ENCODE assay signal across 23 cellular contexts in the genomic region with DNA sequence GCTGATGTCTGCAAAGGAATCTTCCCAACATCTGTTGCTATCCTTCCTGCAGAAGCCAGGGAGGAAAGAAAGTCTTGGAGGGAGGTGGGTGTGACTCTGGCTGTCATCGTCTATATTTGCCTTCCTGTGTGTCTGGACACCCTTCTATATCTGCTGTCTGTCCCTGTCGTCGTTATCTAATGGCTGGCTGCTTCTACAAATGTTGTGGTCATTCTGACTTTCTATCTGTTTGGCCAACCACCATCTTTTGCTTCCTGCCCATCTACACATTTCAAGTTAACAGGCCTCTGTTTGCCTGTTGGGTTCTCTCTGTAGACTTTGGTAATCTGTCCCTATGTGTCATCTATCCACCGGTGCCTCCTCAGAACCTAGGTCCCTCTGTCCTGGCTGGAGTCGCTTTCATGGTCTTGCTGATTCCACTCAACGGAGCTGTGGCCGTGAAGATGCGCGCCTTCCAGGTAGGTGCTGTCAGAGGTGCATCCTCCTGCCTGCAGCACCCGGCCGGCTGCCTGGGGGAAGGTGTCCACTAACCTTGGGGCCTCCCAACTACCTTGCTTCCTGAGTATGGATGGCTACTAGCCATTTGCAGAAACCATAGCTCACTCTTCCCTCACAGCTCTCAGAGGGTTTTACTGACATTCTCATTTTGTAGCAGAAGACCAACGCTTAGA. TPM values are rescaled to one million over a fixed set of nuclear protein-coding genes. Genes with fewer than 3 reads are reported as not detected.
A peak's percentile ranks its signal among the peaks of the same experiment; 100 is the strongest.
DNase-seq lines count a peak whose midpoint lies in the region; ATAC-seq, FAIRE-seq and TF ChIP-seq lines count a peak whose summit lies in the region.
"Had no signal": no experiment of that assay in that cellular context is flagged by ENCODE, and none has a peak within 500 bp of the region (broad histone marks: within the 10 kb centered on the region; RNA-seq: fewer than 3 reads in every experiment).

No MANE protein-coding gene starts in this region.

- peak overlapping the region; percentile 64 for H3K4me2 ChIP-seq in K562 (ENCODE audit: insufficient read depth, low read length)

- 0 out of 4 replicates have a peak overlapping the region, but pooled peaks of 1 of the 2 experiments have one; percentile 17 for H3K9ac ChIP-seq in K562 (ENCODE audit: insufficient read depth in 1 of 2, low read depth in 2 of 2, low read length in 2 of 2)
- H3K9ac ChIP-seq: BLaER1 treated with 17β-estradiol and CSF1 and Interleukin-3, amounts not matched to agents 10 nM and 100 nM had no signal

- DNase-seq in OCI-M2 (lab: John Stamatoyannopoulos, UW; ENCODE audit: unreplicated experiment) (peak; percentile 27), K562 (ENCODE audit: extremely low read depth in 1 of 4, low spot score in 3 of 4) (peak in 3 of 4 experiments; percentile 33 to 74 (median 69)), psoas muscle (no peak)
- DNase-seq in stimulated activated naive B cell treated with anti-CD40 and anti-IgM and Interleukin-4, amounts not matched to agents 10 μg/mL and 1 μg/mL and 100 μg/mL, for 72 hours = no peak
- DNase-seq in stimulated activated CD4-positive, alpha-beta T cell treated with anti-CD3 and anti-CD28 coated beads, Interleukin-12 subunit alpha, Interleukin-12 subunit beta, amount 100 ng/mL, for 4 hours = no peak
- DNase-seq: Caco-2; CD4-positive, alpha-beta memory T cell; DMS153; GOT3; MM.1S; NCI-H1092; NCI-H1436; NCI-H187 treated with DMSO at 0.1 percent for 48 hours; NCI-H2107; NCI-H446 treated with DMSO at 0.1 percent for 48 hours; NCI-H526 treated with DMSO at 0.1 percent for 48 hours had no signal

- H3K27ac ChIP-seq in HEK293 (ENCODE audit: extremely low read depth, low read depth, low read length) = no peak overlapping the region
- H3K27ac ChIP-seq in K562 (ENCODE audit: extremely low read depth, low read depth, low read length) = peak overlapping the region; percentile 68; the same call in 2 of the 3 replicates
- no peak overlapping the region for H3K27ac ChIP-seq in psoas muscle
- H3K27ac ChIP-seq: BLaER1 treated with 17β-estradiol and CSF1 and Interleukin-3, amounts not matched to agents 10 nM and 100 nM had no signal

- POLR2A ChIA-PET in HEK293 (lab: Yijun Ruan, JAX) = interaction anchor here (0.6 kb wide), 2 partner anchors 19 to 290 kb away, joined by 3 to 5 read pairs; no protein-coding TSS in a partner anchor
- POLR2A ChIA-PET in K562 (lab: Yijun Ruan, JAX) = interaction anchor here (0.6 to 1.0 kb wide), 4 partner anchors 15 to 240 kb away, joined by 3 read pairs; no protein-coding TSS in a partner anchor

- H3K36me3 ChIP-seq in HEK293 (ENCODE audit: control insufficient read depth in 2 of 2, insufficient read depth in 1 of 2, low read length in 2 of 2) (no peaks in the 10 kb centered on the region), K562 (ENCODE audit: control insufficient read depth, insufficient read depth, low read length) (no peaks in the 10 kb centered on the region), psoas muscle (ENCODE audit: insufficient read depth in 1 of 2, low read depth in 1 of 2) (no peaks in the 10 kb centered on the region)
- H3K36me3 ChIP-seq: BLaER1 treated with 17β-estradiol and CSF1 and Interleukin-3, amounts not matched to agents 10 nM and 100 nM had no signal

- peak overlapping the region; percentile 77 for H3K27ac Mint-ChIP-seq in stimulated activated naive B cell treated with anti-CD40 and anti-IgM and Interleukin-4, amounts not matched to agents 10 μg/mL and 1 μg/mL and 100 μg/mL, for 72 hours
- H3K27ac Mint-ChIP-seq: CD4-positive, alpha-beta memory T cell had no signal

- H3K4me3 Mint-ChIP-seq in stimulated activated naive B cell treated with anti-CD40 and anti-IgM and Interleukin-4, amounts not matched to agents 10 μg/mL and 1 μg/mL and 100 μg/mL, for 72 hours = no peak overlapping the region
- H3K4me3 Mint-ChIP-seq: CD4-positive, alpha-beta memory T cell had no signal

- BruUV-seq in K562 (replicated peaks; lab: Mats Ljungman, UMichigan) = no TSS peak

- H4K20me1 ChIP-seq in K562 (replicated peaks; ENCODE audit: control insufficient read depth, insufficient read depth, low read length) = no peaks in the 10 kb centered on the region
- H4K20me1 ChIP-seq: BLaER1 treated with 17β-estradiol and CSF1 and Interleukin-3, amounts not matched to agents 10 nM and 100 nM had no signal

- H3K9me3 Mint-ChIP-seq in stimulated activated naive B cell treated with anti-CD40 and anti-IgM and Interleukin-4, amounts not matched to agents 10 μg/mL and 1 μg/mL and 100 μg/mL, for 72 hours = no peaks in the 10 kb centered on the region
- H3K9me3 Mint-ChIP-seq: CD4-positive, alpha-beta memory T cell had no signal

- H3K9me1 ChIP-seq in K562 (ENCODE audit: control insufficient read depth, insufficient read depth, low read length) = peaks cover 8% of the 10 kb centered on the region

- CTCF ChIA-PET in HEK293 (lab: Yijun Ruan, JAX) = interaction anchor here (0.6 to 0.7 kb wide), 2 partner anchors 27 to 863 kb away, joined by 3 read pairs; no protein-coding TSS in a partner anchor
- CTCF ChIA-PET in K562 (lab: Yijun Ruan, JAX; ENCODE audit: low intra/inter-chr PET ratio) = no interaction called here

- ATAC-seq in K562 (peak; percentile 57), GM21360 (IDR thresholded peaks at IDR 0.05; ENCODE audit: unreplicated experiment) (no peak), psoas muscle (no peak)
- ATAC-seq in stimulated activated naive B cell treated with anti-CD40 and anti-IgM and Interleukin-4, amounts not matched to agents 10 μg/mL and 1 μg/mL and 100 μg/mL, for 72 hours (replicated peaks) = no peak
- ATAC-seq: HCT116, SK-N-SH treated with all-trans-retinoic acid at 6 μM for 48 hours had no signal

- no peaks in the 10 kb centered on the region for H3K79me2 ChIP-seq in K562 (ENCODE audit: control insufficient read depth, insufficient read depth, low read length)

- peak overlapping the region; percentile 89 for H2AFZ ChIP-seq in K562 (ENCODE audit: low read depth, low read length)

- no peaks in the 10 kb centered on the region for H3K36me3 Mint-ChIP-seq in stimulated activated naive B cell treated with anti-CD40 and anti-IgM and Interleukin-4, amounts not matched to agents 10 μg/mL and 1 μg/mL and 100 μg/mL, for 72 hours
- H3K36me3 Mint-ChIP-seq: CD4-positive, alpha-beta memory T cell had no signal

- no peaks in the 10 kb centered on the region; a peak in 1 of 5 replicates for H3K27me3 ChIP-seq in K562 (ENCODE audit: control insufficient read depth in 2 of 2, insufficient read depth in 2 of 2, low read length in 2 of 2)
- no peaks in the 10 kb centered on the region for H3K27me3 ChIP-seq in psoas muscle (ENCODE audit: insufficient read depth in 3 of 3, low read length in 2 of 3)
- H3K27me3 ChIP-seq: BLaER1 treated with 17β-estradiol and CSF1 and Interleukin-3, amounts not matched to agents 10 nM and 100 nM had no signal

- in situ Hi-C loops in K562 (cut with MboI) = no loop called here

- H3K4me1 ChIP-seq in HEK293 (ENCODE audit: control insufficient read depth, insufficient read depth, low read length) (no peaks in the 10 kb centered on the region; the same call in 1 of the 2 replicates), K562 (replicated peaks in 1 of 2; ENCODE audit: control insufficient read depth in 2 of 2, insufficient read depth in 2 of 2, low read length in 2 of 2) (peaks cover 51 to 52% of the 10 kb centered on the region in 2 experiments), psoas muscle (peaks cover 21% of the 10 kb centered on the region)

- peak; percentile 90 for FAIRE-seq in K562 (lab: Jason Lieb, UNC)
- FAIRE-seq: GM12892 had no signal

- no peak for TF ChIP-seq POLR2A in K562 (conservative IDR thresholded peaks at IDR 0.05)

- H3K4me3 ChIP-seq in HEK293 (ENCODE audit: low read depth, low read length) = no peak overlapping the region
- no peak overlapping the region for H3K4me3 ChIP-seq in K562
- no peak overlapping the region for H3K4me3 ChIP-seq in psoas muscle
- H3K4me3 ChIP-seq: BLaER1 treated with 17β-estradiol and CSF1 and Interleukin-3, amounts not matched to agents 10 nM and 100 nM had no signal

- TF ChIP-seq RAD21 in K562 (CRISPR knock-in tag; conservative IDR thresholded peaks at IDR 0.05 in 1 of 2, IDR thresholded peaks at IDR 0.05 in 1 of 2) = no peak

- H3K27me3 Mint-ChIP-seq in stimulated activated naive B cell treated with anti-CD40 and anti-IgM and Interleukin-4, amounts not matched to agents 10 μg/mL and 1 μg/mL and 100 μg/mL, for 72 hours = peaks cover 23 to 32% of the 10 kb centered on the region in 2 donors
- H3K27me3 Mint-ChIP-seq: CD4-positive, alpha-beta memory T cell had no signal

- TF ChIP-seq EP300 in K562 (IDR thresholded peaks at IDR 0.05; ENCODE audit: low read length) = peak; percentile 51; the same call in 1 of the 2 replicates

- TF ChIP-seq CTCF in HEK293 (tag by site-specific recombination; IDR thresholded peaks at IDR 0.05) = no peak
- TF ChIP-seq CTCF in K562 (IDR thresholded peaks at IDR 0.05 in 2 of 3, conservative IDR thresholded peaks at IDR 0.05 in 1 of 3; ENCODE audit: insufficient read depth in 2 of 3, low read depth in 1 of 3, low read length in 3 of 3) = no peak
- no peak for TF ChIP-seq CTCF in psoas muscle (IDR thresholded peaks at IDR 0.05)

- H3K4me1 Mint-ChIP-seq in stimulated activated naive B cell treated with anti-CD40 and anti-IgM and Interleukin-4, amounts not matched to agents 10 μg/mL and 1 μg/mL and 100 μg/mL, for 72 hours = peaks cover 13 to 15% of the 10 kb centered on the region in 2 donors

- 24% methylated on average over 12 of the region's 12 CpGs for WGBS in K562 (ENCODE audit: insufficient coverage, low coverage, missing lambda C conversion rate)
- WGBS in psoas muscle, 3 donors = 85 to 86% (median 86%) methylated on average over 12 of the region's 12 CpGs

- intact Hi-C loops in K562 (cut with micrococcal nuclease) = no loop called here
- intact Hi-C loops in psoas muscle (cut with DNase I) = no loop called here

- no peaks in the 10 kb centered on the region for H3K9me3 ChIP-seq in HEK293 (ENCODE audit: control insufficient read depth, insufficient read depth, low read depth, low read length)
- no peaks in the 10 kb centered on the region for H3K9me3 ChIP-seq in K562 (replicated peaks; ENCODE audit: control insufficient read depth, insufficient read depth, low read depth, low read length)
- no peaks in the 10 kb centered on the region for H3K9me3 ChIP-seq in psoas muscle
- H3K9me3 ChIP-seq: BLaER1 treated with 17β-estradiol and CSF1 and Interleukin-3, amounts not matched to agents 10 nM and 100 nM; Caco-2 had no signal

RNA-seq across cellular contexts. Expression of a gene that starts 30.2 kb away (rescaled TPM):
- 2.3 and 7.3 TPM in 2 replicates for total RNA-seq in K562 (2011; cell fraction: chromatin; rRNA removed; ENCODE audit: low replicate concordance)
- total RNA-seq in K562 (2011; cell fraction: nucleolus; rRNA removed) = 3.3 and 3.7 TPM in 2 replicates
- total RNA-seq in K562 (2011; cell fraction: nucleoplasm; rRNA removed) = 2.0 and 2.1 TPM in 2 replicates
- total RNA-seq in K562 (2014; rRNA removed) (not detected in 2 replicates), K562 (2014; rRNA removed; fragmentation: Illumina TruSeq; extraction: Trizol) (not detected in 2 replicates), K562 (2015; rRNA removed; fragmentation: Illumina TruSeq; extraction: Trizol) (not detected in 2 replicates), K562 (2021) (0.34 and 1.6 TPM in 2 replicates), psoas muscle (1 to 10 TPM in 2 of 4 donors, under 1 TPM in 2; 0.36 to 1.6 (median 0.94) TPM)
- polyA plus RNA-seq in K562 (2011; rRNA removed) (0.78 and 0.93 TPM in 2 replicates), K562 (2014; fragmentation: Illumina TruSeq; extraction: Trizol) (not detected in 2 replicates), K562 (2014; fragmentation: Nextera tagmentation; extraction: Ambion mirVana) (under 1 TPM in 1 of 2 experiments, not detected in 1; 0.03 TPM), K562 (2014; rRNA removed) (0.07 TPM in 1 of 2 replicates, not detected in the other), psoas muscle (1 to 10 TPM in 1 of 3 donors, under 1 TPM in 2; 0.39 to 1.2 (median 0.45) TPM)
- polyA plus RNA-seq in K562 (2011; cell fraction: cytosol; rRNA removed) = 0.27 and 0.51 TPM in 2 replicates
- polyA plus RNA-seq in K562 (2011; cell fraction: nucleus; rRNA removed) = 2.6 and 6.0 TPM in 2 replicates
- polyA plus RNA-seq in K562 (2012) = 0.31 and 0.44 TPM in 2 replicates
- polyA minus RNA-seq in K562 (2011; rRNA and poly(A)+ RNA removed) = 0.35 and 0.45 TPM in 2 replicates
- 1.4 and 2.1 TPM in 2 replicates for polyA minus RNA-seq in K562 (2011; cell fraction: cytosol; rRNA and poly(A)+ RNA removed)
- 1.4 and 2.3 TPM in 2 replicates for polyA minus RNA-seq in K562 (2011; cell fraction: nucleus; rRNA and poly(A)+ RNA removed)
- total RNA-seq: G401 had no signal
- polyA plus RNA-seq: CD4-positive, alpha-beta memory T cell had no signal

RNA-seq across cellular contexts. Expression of a gene that starts 42.8 kb away (rescaled TPM):
- total RNA-seq in K562 (2011; cell fraction: chromatin; rRNA removed; ENCODE audit: low replicate concordance) = 24.0 and 50.0 TPM in 2 replicates
- 13.9 and 14.3 TPM in 2 replicates for total RNA-seq in K562 (2011; cell fraction: nucleolus; rRNA removed)
- 27.6 and 36.9 TPM in 2 replicates for total RNA-seq in K562 (2011; cell fraction: nucleoplasm; rRNA removed)
- total RNA-seq in K562 (2014; rRNA removed) = 16.6 and 17.8 TPM in 2 replicates
- total RNA-seq in K562 (2014; rRNA removed; fragmentation: Illumina TruSeq; extraction: Trizol) = 28.1 and 30.5 TPM in 2 replicates
- total RNA-seq in K562 (2015; rRNA removed; fragmentation: Illumina TruSeq; extraction: Trizol) = 26.8 and 27.7 TPM in 2 replicates
- total RNA-seq in K562 (2021) = 26.1 and 28.3 TPM in 2 replicates
- polyA plus RNA-seq in K562 (2011; rRNA removed) = 23.6 and 28.4 TPM in 2 replicates
- polyA plus RNA-seq in K562 (2011; cell fraction: cytosol; rRNA removed) = 13.4 and 17.8 TPM in 2 replicates
- 10.6 and 11.2 TPM in 2 replicates for polyA plus RNA-seq in K562 (2011; cell fraction: nucleus; rRNA removed)
- 12.6 and 15.6 TPM in 2 replicates for polyA plus RNA-seq in K562 (2012)
- 26.1 and 28.9 TPM in 2 replicates for polyA plus RNA-seq in K562 (2014; fragmentation: Illumina TruSeq; extraction: Trizol)
- 1 to 10 TPM; 9.0 to 9.9 TPM for polyA plus RNA-seq in K562 (2014; fragmentation: Nextera tagmentation; extraction: Ambion mirVana)
- polyA plus RNA-seq in K562 (2014; rRNA removed) = 17.5 and 19.4 TPM in 2 replicates
- polyA minus RNA-seq in K562 (2011; rRNA and poly(A)+ RNA removed) = 32.0 and 35.6 TPM in 2 replicates
- polyA minus RNA-seq in K562 (2011; cell fraction: cytosol; rRNA and poly(A)+ RNA removed) = 15.3 and 15.5 TPM in 2 replicates
- 8.6 and 9.3 TPM in 2 replicates for polyA minus RNA-seq in K562 (2011; cell fraction: nucleus; rRNA and poly(A)+ RNA removed)
- total RNA-seq in psoas muscle = 100 to 1,000 TPM in 3 of 4 donors, 10 to 100 TPM in 1; 91.8 to 132 (median 112) TPM
- 100 to 1,000 TPM in 1 of 3 donors, 10 to 100 TPM in 2; 42.6 to 155 (median 46.6) TPM for polyA plus RNA-seq in psoas muscle

RNA-seq across cellular contexts. Expression of a gene that starts 54.5 kb away (rescaled TPM):
- 92.6 and 423 TPM in 2 replicates for total RNA-seq in K562 (2011; cell fraction: chromatin; rRNA removed; ENCODE audit: low replicate concordance)
- 72.9 and 85.9 TPM in 2 replicates for total RNA-seq in K562 (2011; cell fraction: nucleolus; rRNA removed)
- total RNA-seq in K562 (2011; cell fraction: nucleoplasm; rRNA removed) = 129 and 178 TPM in 2 replicates
- total RNA-seq in K562 (2014; rRNA removed) = 86.0 and 109 TPM in 2 replicates
- total RNA-seq in K562 (2014; rRNA removed; fragmentation: Illumina TruSeq; extraction: Trizol) = 108 and 126 TPM in 2 replicates
- total RNA-seq in K562 (2015; rRNA removed; fragmentation: Illumina TruSeq; extraction: Trizol) = 116 and 127 TPM in 2 replicates
- 120 and 134 TPM in 2 replicates for total RNA-seq in K562 (2021)
- 171 and 189 TPM in 2 replicates for polyA plus RNA-seq in K562 (2011; rRNA removed)
- 61.7 and 71.2 TPM in 2 replicates for polyA plus RNA-seq in K562 (2011; cell fraction: cytosol; rRNA removed)
- 529 and 662 TPM in 2 replicates for polyA plus RNA-seq in K562 (2011; cell fraction: nucleus; rRNA removed)
- 127 TPM in 2 replicates for polyA plus RNA-seq in K562 (2012)
- polyA plus RNA-seq in K562 (2014; fragmentation: Illumina TruSeq; extraction: Trizol) = 176 and 206 TPM in 2 replicates
- 10 to 100 TPM; 80.8 to 97.7 TPM for polyA plus RNA-seq in K562 (2014; fragmentation: Nextera tagmentation; extraction: Ambion mirVana)
- polyA plus RNA-seq in K562 (2014; rRNA removed) = 207 and 284 TPM in 2 replicates
- polyA minus RNA-seq in K562 (2011; rRNA and poly(A)+ RNA removed) = 41.1 and 55.4 TPM in 2 replicates
- polyA minus RNA-seq in K562 (2011; cell fraction: cytosol; rRNA and poly(A)+ RNA removed) = 18.6 and 19.8 TPM in 2 replicates
- polyA minus RNA-seq in K562 (2011; cell fraction: nucleus; rRNA and poly(A)+ RNA removed) = 160 and 256 TPM in 2 replicates
- total RNA-seq in psoas muscle = 10 to 100 TPM; 25.4 to 55.9 (median 49.9) TPM
- polyA plus RNA-seq in psoas muscle = 100 to 1,000 TPM in 1 of 3 donors, 10 to 100 TPM in 2; 33.4 to 108 (median 49.2) TPM

Comparison
In these comparisons a context has a peak if more than half of its experiments do, and no peak if none do; other contexts are left out.
1. DNase-seq: peak in OCI-M2 (single experiment) and K562 (3 of 4); none in stimulated activated naive B cell treated with anti-CD40 and anti-IgM and Interleukin-4, amounts not matched to agents 10 μg/mL and 1 μg/mL and 100 μg/mL, for 72 hours (single experiment), psoas muscle (0 of 2) and stimulated activated CD4-positive, alpha-beta T cell treated with anti-CD3 and anti-CD28 coated beads, Interleukin-12 subunit alpha, Interleukin-12 subunit beta, amount 100 ng/mL, for 4 hours (single experiment).